1 cellular context compared by ENCODE assay signal in genomic region chr7:44608916-44609648, GRCh38.
TF ChIP-seq lines count a peak whose summit lies in the region.

No MANE protein-coding gene starts in this region.

TF ChIP-seq in GM23338, 12 proteins besides CTCF, POLR2A, EP300 and RAD21 (continued from another document):
- TF ChIP-seq REST (IDR thresholded peaks at IDR 0.05; ENCODE audit: unreplicated experiment), result no peak
- no peak for TF ChIP-seq JUNB (IDR thresholded peaks at IDR 0.05; ENCODE audit: unreplicated experiment)
- TF ChIP-seq ETS1 (IDR thresholded peaks at IDR 0.05), result no peak
- TF ChIP-seq EZH2phosphoT487 (IDR thresholded peaks at IDR 0.05; ENCODE audit: unreplicated experiment), result no peak
- TF ChIP-seq CREB1 (CRISPR knock-in tag; IDR thresholded peaks at IDR 0.05; ENCODE audit: low read depth), result no peak
- TF ChIP-seq ZNF114 (CRISPR knock-in tag; IDR thresholded peaks at IDR 0.05), result no peak
- TF ChIP-seq STAT1 (IDR thresholded peaks at IDR 0.05; ENCODE audit: unreplicated experiment), result no peak
- no peak for TF ChIP-seq POLR2AphosphoS5 (IDR thresholded peaks at IDR 0.05; ENCODE audit: low read depth)
TF ChIP-seq in GM23338: peak in this region for 0.
